18 cellular contexts compared by ENCODE assay signal in the genomic region with DNA sequence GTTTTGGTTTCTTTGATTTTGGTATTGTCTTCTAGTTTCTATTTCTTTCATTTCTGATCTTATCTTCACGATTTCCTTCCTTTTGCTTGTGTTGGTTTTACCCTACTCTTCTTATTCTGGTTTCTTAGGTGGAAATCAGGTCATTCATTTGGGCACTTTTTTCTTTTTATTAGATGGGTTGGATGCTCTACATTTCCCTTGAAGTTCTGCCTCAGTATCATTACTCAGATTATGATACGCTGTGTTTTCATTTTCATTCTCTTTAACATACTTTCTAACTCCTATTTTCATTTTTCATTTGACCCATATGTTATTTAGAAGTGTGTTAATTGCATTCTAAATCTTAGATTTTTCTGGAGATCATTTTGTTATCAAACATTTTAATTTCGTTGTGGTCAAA.
A peak's percentile ranks its signal among the peaks of the same experiment; 100 is the strongest.
DNase-seq lines count a peak whose midpoint lies in the region; ATAC-seq and TF ChIP-seq lines count a peak whose summit lies in the region.
"Had no signal": no experiment of that assay in that cellular context is flagged by ENCODE, and none has a peak within 500 bp of the region (broad histone marks: within the 10 kb centered on the region; RNA-seq: fewer than 3 reads in every experiment).

No MANE protein-coding gene starts in this region.

- ATAC-seq in stimulated activated naive CD8-positive, alpha-beta T cell treated with anti-CD3 and anti-CD28 coated beads, Interleukin-15, amount 100 ng/mL, for 72 hours = peak; percentile 52
- no peak for ATAC-seq in GM18498 (IDR thresholded peaks at IDR 0.05; ENCODE audit: unreplicated experiment)
- ATAC-seq in GM19328 (IDR thresholded peaks at IDR 0.05; ENCODE audit: unreplicated experiment) = no peak
- ATAC-seq: PC-3 had no signal

- H3K27ac ChIP-seq in SU-DHL-6 (ENCODE audit: low read depth, low read length) = no peak overlapping the region

- H3K9ac ChIP-seq in SU-DHL-6 (ENCODE audit: low read length) = 0 out of 2 replicates have a peak overlapping the region, but pooled peaks have one; percentile 3

- peaks cover 11% of the 10 kb centered on the region for H3K9me3 ChIP-seq in SU-DHL-6 (ENCODE audit: insufficient read depth, low read length)

- H3F3A ChIP-seq in SU-DHL-6 (ENCODE audit: insufficient read depth) = peaks cover 27% of the 10 kb centered on the region

- H3K4me1 Mint-ChIP-seq in activated naive CD4-positive, alpha-beta T cell treated with anti-CD3 and anti-CD28 coated beads for 36 hours (ENCODE audit: low read depth) = peaks cover 35% of the 10 kb centered on the region
- peaks cover 27% of the 10 kb centered on the region for H3K4me1 Mint-ChIP-seq in activated naive CD8-positive, alpha-beta T cell treated with anti-CD3 and anti-CD28 coated beads for 36 hours
- peaks cover 20% of the 10 kb centered on the region for H3K4me1 Mint-ChIP-seq in stimulated activated naive CD8-positive, alpha-beta T cell treated with anti-CD3 and anti-CD28 coated beads, Interleukin-15, amount 100 ng/mL, for 72 hours

- H3K27me3 ChIP-seq in SU-DHL-6 (ENCODE audit: low read length) = no peaks in the 10 kb centered on the region

- intact Hi-C loops in activated naive CD4-positive, alpha-beta T cell treated with anti-CD3 and anti-CD28 coated beads for 36 hours (cut with micrococcal nuclease) = loop anchor here (1.0 kb wide), 3 partner anchors 8 to 118 kb away; no protein-coding TSS in a partner anchor

- peaks cover 6% of the 10 kb centered on the region; the same call in 1 of the 2 replicates for H3K36me3 ChIP-seq in SU-DHL-6 (ENCODE audit: low read length)

- no peaks in the 10 kb centered on the region for H3K36me3 Mint-ChIP-seq in activated naive CD4-positive, alpha-beta T cell treated with anti-CD3 and anti-CD28 coated beads for 36 hours (ENCODE audit: low read depth)
- H3K36me3 Mint-ChIP-seq in activated naive CD8-positive, alpha-beta T cell treated with anti-CD3 and anti-CD28 coated beads for 36 hours = no peaks in the 10 kb centered on the region

- peak overlapping the region; percentile 46 for H3K4me2 ChIP-seq in SU-DHL-6 (ENCODE audit: low read depth, low read length, poor library complexity, severe bottlenecking)

- H3K9me2 ChIP-seq in SU-DHL-6 (replicated peaks; ENCODE audit: insufficient read depth, low read length) = no peaks in the 10 kb centered on the region

- CTCF ChIA-PET in activated naive CD4-positive, alpha-beta T cell treated with anti-CD3 and anti-CD28 coated beads for 36 hours (lab: Charles Lee) = interaction anchor here (1.3 kb wide), 1 partner anchor 19 kb away, joined by 5 read pairs; no protein-coding TSS in a partner anchor

- H3K27ac Mint-ChIP-seq in activated naive CD4-positive, alpha-beta T cell treated with anti-CD3 and anti-CD28 coated beads for 36 hours = peak overlapping the region; percentile 57
- H3K27ac Mint-ChIP-seq in activated naive CD8-positive, alpha-beta T cell treated with anti-CD3 and anti-CD28 coated beads for 36 hours = peak overlapping the region; percentile 38
- H3K27ac Mint-ChIP-seq in stimulated activated naive CD8-positive, alpha-beta T cell treated with anti-CD3 and anti-CD28 coated beads, Interleukin-15, amount 100 ng/mL, for 72 hours = no peak overlapping the region
- H3K27ac Mint-ChIP-seq: B cell; CD4-positive, alpha-beta T cell had no signal

- no peak for TF ChIP-seq CTCF in SU-DHL-6 (IDR thresholded peaks at IDR 0.05; ENCODE audit: insufficient read depth, low read length, poor library complexity, severe bottlenecking)

- no peak overlapping the region for H2AFZ ChIP-seq in SU-DHL-6 (ENCODE audit: low read depth, low read length, severe bottlenecking)

- H3K4me3 ChIP-seq in SU-DHL-6 (ENCODE audit: insufficient read depth, low read length, poor library complexity, severe bottlenecking) = no peak overlapping the region

- H3K27me3 Mint-ChIP-seq in activated naive CD4-positive, alpha-beta T cell treated with anti-CD3 and anti-CD28 coated beads for 36 hours (ENCODE audit: low read depth) = no peaks in the 10 kb centered on the region
- H3K27me3 Mint-ChIP-seq in activated naive CD8-positive, alpha-beta T cell treated with anti-CD3 and anti-CD28 coated beads for 36 hours = peaks cover 4% of the 10 kb centered on the region
- H3K27me3 Mint-ChIP-seq in stimulated activated naive CD8-positive, alpha-beta T cell treated with anti-CD3 and anti-CD28 coated beads, Interleukin-15, amount 100 ng/mL, for 72 hours = no peaks in the 10 kb centered on the region
- H3K27me3 Mint-ChIP-seq: B cell had no signal

- H3K4me3 Mint-ChIP-seq in activated naive CD4-positive, alpha-beta T cell treated with anti-CD3 and anti-CD28 coated beads for 36 hours = peak overlapping the region; percentile 5
- peak overlapping the region; percentile 19 for H3K4me3 Mint-ChIP-seq in activated naive CD8-positive, alpha-beta T cell treated with anti-CD3 and anti-CD28 coated beads for 36 hours
- H3K4me3 Mint-ChIP-seq in stimulated activated naive CD8-positive, alpha-beta T cell treated with anti-CD3 and anti-CD28 coated beads, Interleukin-15, amount 100 ng/mL, for 72 hours = peak overlapping the region; percentile 3 to 60
- H3K4me3 Mint-ChIP-seq: B cell; CD4-positive, alpha-beta T cell had no signal

- no peaks in the 10 kb centered on the region for H3K79me2 ChIP-seq in SU-DHL-6 (ENCODE audit: insufficient read depth, low read length)

- no peaks in the 10 kb centered on the region for H3K9me3 Mint-ChIP-seq in activated naive CD4-positive, alpha-beta T cell treated with anti-CD3 and anti-CD28 coated beads for 36 hours
- no peaks in the 10 kb centered on the region for H3K9me3 Mint-ChIP-seq in activated naive CD8-positive, alpha-beta T cell treated with anti-CD3 and anti-CD28 coated beads for 36 hours
- peaks cover 0 to under 1% of the 10 kb centered on the region in 2 donors for H3K9me3 Mint-ChIP-seq in stimulated activated naive CD8-positive, alpha-beta T cell treated with anti-CD3 and anti-CD28 coated beads, Interleukin-15, amount 100 ng/mL, for 72 hours
- H3K9me3 Mint-ChIP-seq: CD4-positive, alpha-beta T cell had no signal

- no peak for DNase-seq in activated naive CD4-positive, alpha-beta T cell treated with anti-CD3 and anti-CD28 coated beads for 36 hours
- no peak for DNase-seq in activated naive CD4-positive, alpha-beta T cell (lab: John Stamatoyannopoulos, UW)
- DNase-seq in activated naive CD8-positive, alpha-beta T cell treated with anti-CD3 and anti-CD28 coated beads for 36 hours = no peak
- DNase-seq in stimulated activated naive CD8-positive, alpha-beta T cell treated with anti-CD3 and anti-CD28 coated beads, Interleukin-15, amount 100 ng/mL, for 72 hours = no peak
- DNase-seq: CD4-positive, alpha-beta T cell; DMS79 treated with DMSO at 0.1 percent for 48 hours; GDM1; H7; KG1; NCI-H1048; NCI-H146; NCI-H2081 treated with DMSO at 0.1 percent for 48 hours; NCI-H345; PC-3 had no signal

- no peaks in the 10 kb centered on the region for H4K20me1 ChIP-seq in SU-DHL-6 (ENCODE audit: low read depth, low read length)

Comparison
In these comparisons a context has a peak if more than half of its experiments do, and no peak if none do; other contexts are left out.
1. H3K27ac Mint-ChIP-seq: peak in activated naive CD4-positive, alpha-beta T cell treated with anti-CD3 and anti-CD28 coated beads for 36 hours (single experiment) and activated naive CD8-positive, alpha-beta T cell treated with anti-CD3 and anti-CD28 coated beads for 36 hours (single experiment); none in stimulated activated naive CD8-positive, alpha-beta T cell treated with anti-CD3 and anti-CD28 coated beads, Interleukin-15, amount 100 ng/mL, for 72 hours (0 of 2).
2. Peak in every context shown above with its lines, with median percentiles within 50 percentile points of each other: H3K4me3 Mint-ChIP-seq.